8 cellular contexts compared by ENCODE assay signal in genomic region chr1:206469933-206470691, GRCh38. TPM values are rescaled to one million over a fixed set of nuclear protein-coding genes. Genes with fewer than 3 reads are reported as not detected.
DNase-seq lines count a peak whose midpoint lies in the region; ATAC-seq and TF ChIP-seq lines count a peak whose summit lies in the region.

TSS of gene IKBKE (plus strand) at chr1:206470476. CDS start at chr1:206473228, 2,752 bp downstream.

- H3K36me3 ChIP-seq in CD4-positive, alpha-beta memory T cell (ENCODE audit: insufficient read depth, low read length), result peaks cover 20% of the 10 kb centered on the region
- no peaks in the 10 kb centered on the region for H3K36me3 ChIP-seq in parathyroid adenoma (ENCODE audit: control insufficient read depth, insufficient read depth, low read length)

- H3K27ac ChIP-seq in CD4-positive, alpha-beta memory T cell (ENCODE audit: low read depth, low read length), result peak within 1 kb of the TSS; percentile 80
- no peak within 1 kb of the TSS for H3K27ac ChIP-seq in parathyroid adenoma

- peak within 1 kb of the TSS; percentile 84 to 97 (median 93) for H3K4me3 Mint-ChIP-seq in CD4-positive, alpha-beta memory T cell

- peak within 1 kb of the TSS; percentile 64 to 95 (median 92) for H3K27ac Mint-ChIP-seq in CD4-positive, alpha-beta memory T cell
- peak within 1 kb of the TSS; percentile 90 to 91 for H3K27ac Mint-ChIP-seq in activated naive CD4-positive, alpha-beta T cell treated with anti-CD3 and anti-CD28 coated beads, Interleukin-2, amount 50 U/mL, for 72 hours

- no peaks in the 10 kb centered on the region for H3K27me3 ChIP-seq in CD4-positive, alpha-beta memory T cell (ENCODE audit: insufficient read depth, low read length)
- H3K27me3 ChIP-seq in parathyroid adenoma (ENCODE audit: control insufficient read depth, insufficient read depth, low read length), result no peaks in the 10 kb centered on the region

- POLR2A ChIA-PET in CD4-positive, alpha-beta memory T cell (lab: Charles Lee; ENCODE audit: partially characterized antibody), result interaction anchor here (0.7 to 3.1 kb wide), 21 partner anchors 8 to 721 kb away, joined by 3 to 22 read pairs (median 4); partner anchors contain the start of genes EIF2D, NUCKS1 and RASSF5

- no peaks in the 10 kb centered on the region for H3K9me3 Mint-ChIP-seq in CD4-positive, alpha-beta memory T cell
- H3K9me3 Mint-ChIP-seq in activated naive CD4-positive, alpha-beta T cell treated with anti-CD3 and anti-CD28 coated beads, Interleukin-2, amount 50 U/mL, for 72 hours, result no peaks in the 10 kb centered on the region

- no peak for TF ChIP-seq CTCF in parathyroid adenoma (IDR thresholded peaks at IDR 0.05)

- H3K4me1 ChIP-seq in CD4-positive, alpha-beta memory T cell (ENCODE audit: insufficient read depth, low read length), result peaks cover 86% of the 10 kb centered on the region
- peaks cover 10% of the 10 kb centered on the region for H3K4me1 ChIP-seq in parathyroid adenoma

- CTCF ChIA-PET in CD4-positive, alpha-beta memory T cell (lab: Charles Lee; ENCODE audit: partially characterized antibody), result interaction anchor here (1.1 to 15.1 kb wide), 21 partner anchors 8 to 197 kb away, joined by 3 to 274 read pairs (median 6); partner anchors contain the start of genes DYRK3, EIF2D and RASSF5

- intact Hi-C loops in CD4-positive, alpha-beta memory T cell (cut with micrococcal nuclease), result loop anchor here (1.0 to 10.0 kb wide), 3 partner anchors 8 to 515 kb away; no protein-coding TSS in a partner anchor
- intact Hi-C loops in Right ventricle myocardium superior (cut with DNase I), result no loop called here

- H3K27me3 Mint-ChIP-seq in CD4-positive, alpha-beta memory T cell, result no peaks in the 10 kb centered on the region

- peak within 1 kb of the TSS; percentile 87 for H3K4me2 ChIP-seq in parathyroid adenoma (ENCODE audit: low read length)

- no peak within 1 kb of the TSS for H3K9ac ChIP-seq in parathyroid adenoma

- H3K4me3 ChIP-seq in CD4-positive, alpha-beta memory T cell (ENCODE audit: low read length in 2 of 2), result peak within 1 kb of the TSS; percentile 99
- peak within 1 kb of the TSS; percentile 45 for H3K4me3 ChIP-seq in parathyroid adenoma (ENCODE audit: low read depth, low read length)

- no peaks in the 10 kb centered on the region for H3K9me3 ChIP-seq in CD4-positive, alpha-beta memory T cell (ENCODE audit: control insufficient read depth in 1 of 2, low read length in 2 of 2)
- no peaks in the 10 kb centered on the region for H3K9me3 ChIP-seq in parathyroid adenoma (ENCODE audit: control insufficient read depth, low read length)

- H2AFZ ChIP-seq in parathyroid adenoma, result peak within 1 kb of the TSS; percentile 60

- H3K36me3 Mint-ChIP-seq in CD4-positive, alpha-beta memory T cell, result peaks cover 7 to 46% of the 10 kb centered on the region in 2 donors
- H3K36me3 Mint-ChIP-seq in activated naive CD4-positive, alpha-beta T cell treated with anti-CD3 and anti-CD28 coated beads, Interleukin-2, amount 50 U/mL, for 72 hours, result peaks cover 0 to 36% of the 10 kb centered on the region in 2 donors

- ATAC-seq in GM19025 (IDR thresholded peaks at IDR 0.05; ENCODE audit: low read depth, unreplicated experiment) (peak; percentile 57), HG03342 (IDR thresholded peaks at IDR 0.05; ENCODE audit: unreplicated experiment) (peak; percentile 63), Right ventricle myocardium superior (ENCODE audit: poor library complexity) (peak; percentile 80)
- ATAC-seq in activated naive CD4-positive, alpha-beta T cell treated with anti-CD3 and anti-CD28 coated beads, Interleukin-2, amount 50 U/mL, for 72 hours, result peak; percentile 20 to 65

- no peaks in the 10 kb centered on the region for H3K79me2 ChIP-seq in parathyroid adenoma

- peak; percentile 44 to 69 (median 47) for DNase-seq in CD4-positive, alpha-beta memory T cell
- DNase-seq in RPMI8226 (peak; percentile 93), Right ventricle myocardium superior (peak; percentile 65), NCI-H2081 (lab: John Stamatoyannopoulos, UW) (no peak)
- DNase-seq in activated naive CD4-positive, alpha-beta T cell treated with anti-CD3 and anti-CD28 coated beads, Interleukin-2, amount 50 U/mL, for 72 hours (ENCODE audit: low spot score in 2 of 2), result peak in 1 of 2 donors; percentile 56

- H3K4me1 Mint-ChIP-seq in CD4-positive, alpha-beta memory T cell, result peaks cover 54 to 91% (median 79%) of the 10 kb centered on the region in 4 donors

RNA-seq across cellular contexts. Expression of gene IKBKE, which starts in this region (rescaled TPM):
- 10 to 100 TPM; 81.8 to 92.3 TPM for total RNA-seq in CD4-positive, alpha-beta memory T cell
- 10 to 100 TPM; 46.8 to 56.3 TPM for polyA plus RNA-seq in CD4-positive, alpha-beta memory T cell
- total RNA-seq in activated naive CD4-positive, alpha-beta T cell treated with anti-CD3 and anti-CD28 coated beads, Interleukin-2, amount 50 U/mL, for 72 hours, result 10 to 100 TPM in 1 of 2 donors, 1 to 10 TPM in 1; 4.5 to 40.7 TPM
- 0.46 TPM for total RNA-seq in Right ventricle myocardium superior

Comparison
In these comparisons a context has a peak if more than half of its experiments do, and no peak if none do; other contexts are left out.
1. Peak in DNase-seq and ATAC-seq in Right ventricle myocardium superior; RNA of the gene not detected or under 1 TPM.
2. DNase-seq: peak in CD4-positive, alpha-beta memory T cell (5 of 5) and RPMI8226 (single experiment); none in NCI-H2081 (0 of 2).
3. Peak in every context shown above with its lines, with median percentiles within 50 percentile points of each other: ATAC-seq.